1 cellular context compared by ENCODE assay signal in the genomic region with DNA sequence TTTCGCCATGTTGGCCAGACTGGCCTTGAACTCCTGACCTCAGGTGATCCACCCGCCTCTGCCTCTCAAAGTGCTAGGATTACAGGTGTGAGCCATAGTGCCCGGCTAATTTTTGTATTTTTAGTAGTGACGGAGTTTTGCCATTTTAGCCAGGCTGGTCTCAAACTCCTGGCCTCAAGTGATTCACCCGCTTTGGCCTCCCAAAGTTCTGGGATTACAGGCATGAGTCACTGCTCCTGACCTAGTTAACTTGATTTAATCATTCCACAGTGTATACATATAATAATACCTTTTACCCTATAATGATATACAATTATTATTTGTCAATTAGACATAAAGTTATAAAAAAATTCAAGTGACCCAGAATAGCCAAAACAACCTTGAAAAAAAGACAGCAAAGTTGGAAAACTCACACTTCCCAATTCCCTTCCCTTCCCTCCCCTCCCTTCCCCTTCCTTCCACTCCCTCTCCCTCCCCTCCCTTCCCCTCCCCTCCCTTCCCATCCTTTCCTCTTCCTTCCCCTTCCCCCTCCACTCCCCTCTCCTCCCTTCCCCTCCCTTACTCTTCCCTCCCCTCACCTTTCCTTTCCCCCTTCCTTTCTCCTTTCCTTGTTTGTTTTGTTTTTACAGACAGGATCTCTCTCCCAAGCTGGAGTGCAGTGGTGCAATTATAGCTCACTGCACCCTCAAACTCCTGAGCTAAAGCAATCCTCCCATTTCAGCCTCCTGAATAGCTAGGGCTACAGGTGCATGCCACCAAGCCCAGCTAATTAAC.
TF ChIP-seq lines count a peak whose summit lies in the region.

No MANE protein-coding gene starts in this region.

TF ChIP-seq in SK-N-SH, 30 proteins besides CTCF, POLR2A, EP300 and RAD21 (continued from another document):
- TF ChIP-seq, protein P1, sequence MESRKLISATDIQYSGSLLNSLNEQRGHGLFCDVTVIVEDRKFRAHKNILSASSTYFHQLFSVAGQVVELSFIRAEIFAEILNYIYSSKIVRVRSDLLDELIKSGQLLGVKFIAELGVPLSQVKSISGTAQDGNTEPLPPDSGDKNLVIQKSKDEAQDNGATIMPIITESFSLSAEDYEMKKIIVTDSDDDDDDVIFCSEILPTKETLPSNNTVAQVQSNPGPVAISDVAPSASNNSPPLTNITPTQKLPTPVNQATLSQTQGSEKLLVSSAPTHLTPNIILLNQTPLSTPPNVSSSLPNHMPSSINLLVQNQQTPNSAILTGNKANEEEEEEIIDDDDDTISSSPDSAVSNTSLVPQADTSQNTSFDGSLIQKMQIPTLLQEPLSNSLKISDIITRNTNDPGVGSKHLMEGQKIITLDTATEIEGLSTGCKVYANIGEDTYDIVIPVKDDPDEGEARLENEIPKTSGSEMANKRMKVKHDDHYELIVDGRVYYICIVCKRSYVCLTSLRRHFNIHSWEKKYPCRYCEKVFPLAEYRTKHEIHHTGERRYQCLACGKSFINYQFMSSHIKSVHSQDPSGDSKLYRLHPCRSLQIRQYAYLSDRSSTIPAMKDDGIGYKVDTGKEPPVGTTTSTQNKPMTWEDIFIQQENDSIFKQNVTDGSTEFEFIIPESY (IDR thresholded peaks at IDR 0.05; ENCODE audit: borderline replicate concordance, low read depth): 0 out of 2 replicates have a peak, but pooled peaks have one; percentile 51
- TF ChIP-seq RXRA (IDR thresholded peaks at IDR 0.05; ENCODE audit: borderline replicate concordance, low read depth) (peak; percentile 95; the same call in 1 of the 2 replicates), RFX5 (IDR thresholded peaks at IDR 0.05; ENCODE audit: low read length) (no peak), FOXM1 (IDR thresholded peaks at IDR 0.05; ENCODE audit: low read depth) (no peak), TAF1 (IDR thresholded peaks at IDR 0.05; ENCODE audit: borderline replicate concordance, low read depth, low read length) (no peak), NRF1 (IDR thresholded peaks at IDR 0.05; ENCODE audit: low read depth, low read length) (no peak), FOSL2 (IDR thresholded peaks at IDR 0.05; ENCODE audit: borderline replicate concordance, low read depth) (peak; percentile 98), SMC3 (IDR thresholded peaks at IDR 0.05; ENCODE audit: low read depth, low read length) (no peak), RCOR1 (IDR thresholded peaks at IDR 0.05; ENCODE audit: low read length) (no peak), MEF2A (IDR thresholded peaks at IDR 0.05; ENCODE audit: borderline replicate concordance, low read depth) (peak; percentile 52; the same call in 1 of the 2 replicates), SIN3A (IDR thresholded peaks at IDR 0.05; ENCODE audit: borderline replicate concordance, low read depth, low read length) (no peak), JUND (IDR thresholded peaks at IDR 0.05) (peak; percentile 97), POLR2AphosphoS5 (IDR thresholded peaks at IDR 0.05; ENCODE audit: low read depth, low read length) (peak; percentile 21; the same call in 1 of the 2 replicates), YY1 (IDR thresholded peaks at IDR 0.05; ENCODE audit: low read depth) (no peak)
- TF ChIP-seq, protein P2, sequence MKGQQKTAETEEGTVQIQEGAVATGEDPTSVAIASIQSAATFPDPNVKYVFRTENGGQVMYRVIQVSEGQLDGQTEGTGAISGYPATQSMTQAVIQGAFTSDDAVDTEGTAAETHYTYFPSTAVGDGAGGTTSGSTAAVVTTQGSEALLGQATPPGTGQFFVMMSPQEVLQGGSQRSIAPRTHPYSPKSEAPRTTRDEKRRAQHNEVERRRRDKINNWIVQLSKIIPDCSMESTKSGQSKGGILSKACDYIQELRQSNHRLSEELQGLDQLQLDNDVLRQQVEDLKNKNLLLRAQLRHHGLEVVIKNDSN (IDR thresholded peaks at IDR 0.05; ENCODE audit: borderline replicate concordance, low read depth): no peak
- TF ChIP-seq, protein P3, sequence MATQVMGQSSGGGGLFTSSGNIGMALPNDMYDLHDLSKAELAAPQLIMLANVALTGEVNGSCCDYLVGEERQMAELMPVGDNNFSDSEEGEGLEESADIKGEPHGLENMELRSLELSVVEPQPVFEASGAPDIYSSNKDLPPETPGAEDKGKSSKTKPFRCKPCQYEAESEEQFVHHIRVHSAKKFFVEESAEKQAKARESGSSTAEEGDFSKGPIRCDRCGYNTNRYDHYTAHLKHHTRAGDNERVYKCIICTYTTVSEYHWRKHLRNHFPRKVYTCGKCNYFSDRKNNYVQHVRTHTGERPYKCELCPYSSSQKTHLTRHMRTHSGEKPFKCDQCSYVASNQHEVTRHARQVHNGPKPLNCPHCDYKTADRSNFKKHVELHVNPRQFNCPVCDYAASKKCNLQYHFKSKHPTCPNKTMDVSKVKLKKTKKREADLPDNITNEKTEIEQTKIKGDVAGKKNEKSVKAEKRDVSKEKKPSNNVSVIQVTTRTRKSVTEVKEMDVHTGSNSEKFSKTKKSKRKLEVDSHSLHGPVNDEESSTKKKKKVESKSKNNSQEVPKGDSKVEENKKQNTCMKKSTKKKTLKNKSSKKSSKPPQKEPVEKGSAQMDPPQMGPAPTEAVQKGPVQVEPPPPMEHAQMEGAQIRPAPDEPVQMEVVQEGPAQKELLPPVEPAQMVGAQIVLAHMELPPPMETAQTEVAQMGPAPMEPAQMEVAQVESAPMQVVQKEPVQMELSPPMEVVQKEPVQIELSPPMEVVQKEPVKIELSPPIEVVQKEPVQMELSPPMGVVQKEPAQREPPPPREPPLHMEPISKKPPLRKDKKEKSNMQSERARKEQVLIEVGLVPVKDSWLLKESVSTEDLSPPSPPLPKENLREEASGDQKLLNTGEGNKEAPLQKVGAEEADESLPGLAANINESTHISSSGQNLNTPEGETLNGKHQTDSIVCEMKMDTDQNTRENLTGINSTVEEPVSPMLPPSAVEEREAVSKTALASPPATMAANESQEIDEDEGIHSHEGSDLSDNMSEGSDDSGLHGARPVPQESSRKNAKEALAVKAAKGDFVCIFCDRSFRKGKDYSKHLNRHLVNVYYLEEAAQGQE (IDR thresholded peaks at IDR 0.05; ENCODE audit: low read depth, low read length): no peak
